Comparison of ENCODE assay signal across 11 cellular contexts in genomic region chr2:138711812-138712211, GRCh38.
DNase-seq lines count a peak whose midpoint lies in the region; ATAC-seq and FAIRE-seq lines count a peak whose summit lies in the region.
"Had no signal": no experiment of that assay in that cellular context is flagged by ENCODE, and none has a peak within 500 bp of the region (broad histone marks: within the 10 kb centered on the region; RNA-seq: fewer than 3 reads in every experiment).

No MANE protein-coding gene starts in this region.

- DNase-seq in GM19239 (ENCODE audit: insufficient read length, low spot score) = no peak
- no peak for DNase-seq in T-helper 17 cell
- DNase-seq in retina = no peak
- no peak for DNase-seq in activated T-helper 1 cell treated with anti-CD3 and anti-CD28 coated beads, Interleukin-12 subunit alpha, Interleukin-12 subunit beta, Interleukin-2, Interleukin-4 antibody, amounts not matched to agents 30 ng/mL and 10 ng/mL and 1 ng/mL, durations not matched to agents 14 hours and 24 hours and 36 hours (ENCODE audit: low spot score)
- no peak for DNase-seq in T-helper 2 cell treated with Interferon-gamma antibody and Interleukin-4, amounts not matched to agents 5 μg/mL and 100 μg/mL, for 36 hours (ENCODE audit: low spot score)
- DNase-seq: anterior cingulate cortex, H7, SW 1271 had no signal

- no peaks in the 10 kb centered on the region for H3K9me3 Mint-ChIP-seq in activated T-helper 1 cell treated with anti-CD3 and anti-CD28 coated beads, Interleukin-12 subunit alpha, Interleukin-12 subunit beta, Interleukin-2, Interleukin-4 antibody, amounts not matched to agents 30 ng/mL and 10 ng/mL and 1 ng/mL, durations not matched to agents 14 hours and 24 hours and 36 hours
- H3K9me3 Mint-ChIP-seq in T-helper 2 cell treated with Interferon-gamma antibody and Interleukin-4, amounts not matched to agents 5 μg/mL and 100 μg/mL, for 36 hours = no peaks in the 10 kb centered on the region

- intact Hi-C loops in activated T-helper 1 cell treated with anti-CD3 and anti-CD28 coated beads, Interleukin-12 subunit alpha, Interleukin-12 subunit beta, Interleukin-2, Interleukin-4 antibody, amounts not matched to agents 30 ng/mL and 10 ng/mL and 1 ng/mL, durations not matched to agents 14 hours and 24 hours and 36 hours (cut with micrococcal nuclease) = no loop called here

- no peak overlapping the region for H2AFZ ChIP-seq in ACC112 (ENCODE audit: low read length, unreplicated experiment)

- H3K36me3 Mint-ChIP-seq in T-helper 17 cell (ENCODE audit: low read depth) = peaks cover 2% of the 10 kb centered on the region
- H3K36me3 Mint-ChIP-seq in activated T-helper 1 cell treated with anti-CD3 and anti-CD28 coated beads, Interleukin-12 subunit alpha, Interleukin-12 subunit beta, Interleukin-2, Interleukin-4 antibody, amounts not matched to agents 30 ng/mL and 10 ng/mL and 1 ng/mL, durations not matched to agents 14 hours and 24 hours and 36 hours (ENCODE audit: low read depth) = no peaks in the 10 kb centered on the region
- H3K36me3 Mint-ChIP-seq in T-helper 2 cell treated with Interferon-gamma antibody and Interleukin-4, amounts not matched to agents 5 μg/mL and 100 μg/mL, for 36 hours (ENCODE audit: low read depth) = no peaks in the 10 kb centered on the region

- FAIRE-seq in GM19239 (lab: Jason Lieb, UNC) = peak; percentile 77

- H3K36me3 ChIP-seq in ACC112 (ENCODE audit: insufficient read depth, low read length) = no peaks in the 10 kb centered on the region

- H3K4me3 Mint-ChIP-seq in T-helper 17 cell = no peak overlapping the region
- H3K4me3 Mint-ChIP-seq in activated T-helper 1 cell treated with anti-CD3 and anti-CD28 coated beads, Interleukin-12 subunit alpha, Interleukin-12 subunit beta, Interleukin-2, Interleukin-4 antibody, amounts not matched to agents 30 ng/mL and 10 ng/mL and 1 ng/mL, durations not matched to agents 14 hours and 24 hours and 36 hours = no peak overlapping the region
- no peak overlapping the region for H3K4me3 Mint-ChIP-seq in T-helper 2 cell treated with Interferon-gamma antibody and Interleukin-4, amounts not matched to agents 5 μg/mL and 100 μg/mL, for 36 hours

- H3K4me1 Mint-ChIP-seq in T-helper 17 cell = no peaks in the 10 kb centered on the region
- no peaks in the 10 kb centered on the region for H3K4me1 Mint-ChIP-seq in activated T-helper 1 cell treated with anti-CD3 and anti-CD28 coated beads, Interleukin-12 subunit alpha, Interleukin-12 subunit beta, Interleukin-2, Interleukin-4 antibody, amounts not matched to agents 30 ng/mL and 10 ng/mL and 1 ng/mL, durations not matched to agents 14 hours and 24 hours and 36 hours (ENCODE audit: low read depth)
- H3K4me1 Mint-ChIP-seq in T-helper 2 cell treated with Interferon-gamma antibody and Interleukin-4, amounts not matched to agents 5 μg/mL and 100 μg/mL, for 36 hours (ENCODE audit: low read depth) = no peaks in the 10 kb centered on the region

- peak; percentile 26 for ATAC-seq in HG02623 (IDR thresholded peaks at IDR 0.05; ENCODE audit: unreplicated experiment)
- ATAC-seq in HG03378 (IDR thresholded peaks at IDR 0.05; ENCODE audit: unreplicated experiment) = peak; percentile 50
- no peak for ATAC-seq in T-helper 17 cell

- H3K27ac Mint-ChIP-seq in T-helper 17 cell = no peak overlapping the region
- no peak overlapping the region for H3K27ac Mint-ChIP-seq in activated T-helper 1 cell treated with anti-CD3 and anti-CD28 coated beads, Interleukin-12 subunit alpha, Interleukin-12 subunit beta, Interleukin-2, Interleukin-4 antibody, amounts not matched to agents 30 ng/mL and 10 ng/mL and 1 ng/mL, durations not matched to agents 14 hours and 24 hours and 36 hours
- no peak overlapping the region for H3K27ac Mint-ChIP-seq in T-helper 2 cell treated with Interferon-gamma antibody and Interleukin-4, amounts not matched to agents 5 μg/mL and 100 μg/mL, for 36 hours

- peaks cover 30% of the 10 kb centered on the region for H3K27me3 Mint-ChIP-seq in T-helper 17 cell
- peaks cover under 1% of the 10 kb centered on the region for H3K27me3 Mint-ChIP-seq in activated T-helper 1 cell treated with anti-CD3 and anti-CD28 coated beads, Interleukin-12 subunit alpha, Interleukin-12 subunit beta, Interleukin-2, Interleukin-4 antibody, amounts not matched to agents 30 ng/mL and 10 ng/mL and 1 ng/mL, durations not matched to agents 14 hours and 24 hours and 36 hours (ENCODE audit: insufficient read depth)
- peaks cover 4% of the 10 kb centered on the region for H3K27me3 Mint-ChIP-seq in T-helper 2 cell treated with Interferon-gamma antibody and Interleukin-4, amounts not matched to agents 5 μg/mL and 100 μg/mL, for 36 hours (ENCODE audit: low read depth)

- 0 out of 2 replicates have a peak overlapping the region, but pooled peaks have one; percentile 22 for H3K27ac ChIP-seq in ACC112 (ENCODE audit: low read depth, low read length)

- H3K27me3 ChIP-seq in ACC112 (ENCODE audit: insufficient read depth, low read length) = 0 out of 2 replicates have a peak, but pooled peaks cover under 1% of the 10 kb centered on the region

- no peak overlapping the region for H3K4me3 ChIP-seq in ACC112 (ENCODE audit: low read depth, low read length)

- H3K9me3 ChIP-seq in T-helper 17 cell (ENCODE audit: control insufficient read depth, low read length, poor library complexity, severe bottlenecking) = no peaks in the 10 kb centered on the region

- H3K4me1 ChIP-seq in ACC112 (ENCODE audit: control insufficient read depth, insufficient read depth, low read length, unreplicated experiment) = peaks cover 41% of the 10 kb centered on the region

- no peaks in the 10 kb centered on the region for H3K79me2 ChIP-seq in ACC112 (ENCODE audit: control insufficient read depth, insufficient read depth, low read length, unreplicated experiment)
